ENCODE assay signal across 8 cellular contexts in the genomic region with DNA sequence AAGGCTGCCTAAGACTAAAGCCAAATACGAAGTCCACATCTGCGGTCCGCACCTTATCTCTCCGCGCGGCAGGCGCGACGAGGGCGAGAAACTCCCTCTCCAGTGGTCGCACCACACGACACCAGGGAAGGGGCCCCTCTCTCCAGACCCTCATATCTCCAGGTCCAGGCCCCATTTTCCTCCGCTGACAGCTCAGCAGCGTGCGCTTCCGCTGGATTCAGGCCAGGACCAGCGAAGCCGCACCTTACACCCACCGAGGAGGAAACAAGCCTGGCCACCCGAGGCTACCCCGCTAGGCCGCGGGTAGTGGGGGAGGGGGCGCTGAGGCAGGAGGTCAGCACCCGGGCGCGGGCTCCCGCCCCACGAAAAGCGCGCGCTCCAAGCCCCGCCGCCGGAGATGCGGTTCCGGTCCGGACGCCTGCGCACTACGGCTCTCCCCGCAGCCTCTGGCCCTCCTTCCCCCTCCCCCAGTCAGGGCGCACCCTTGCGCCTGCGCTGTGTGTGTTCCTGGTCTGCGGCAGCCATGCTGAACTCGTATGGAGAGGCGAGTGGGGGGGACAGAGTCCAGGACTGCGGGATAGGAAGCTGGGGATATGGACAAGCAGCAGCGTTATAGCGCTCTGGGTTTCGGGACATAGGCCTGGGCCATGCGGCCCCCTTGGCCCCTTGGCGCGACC. TPM values are rescaled to one million over a fixed set of nuclear protein-coding genes. Genes with fewer than 3 reads are reported as not detected.
A peak's percentile ranks its signal among the peaks of the same experiment; 100 is the strongest.
DNase-seq lines count a peak whose midpoint lies in the region; ATAC-seq and TF ChIP-seq lines count a peak whose summit lies in the region.

A gene (plus strand): TSS at position 502 of the 677 bp plus-strand sequence. CDS start 4,305 bp downstream, outside the sequence.

- TF ChIP-seq CTCF in kidney epithelial cell (IDR thresholded peaks at IDR 0.05; ENCODE audit: insufficient read depth, low read length, poor library complexity, severe bottlenecking) = no peak

- H3K4me3 ChIP-seq in kidney epithelial cell (ENCODE audit: low read depth, low read length) = peak within 1 kb of the TSS; percentile 64

- DNase-seq in A172 (ENCODE audit: low spot score) (peak; percentile 89), NCI-H460 (ENCODE audit: extremely low read depth, low read depth) (peak; percentile 95), cerebellum (ENCODE audit: low spot score) (peak; percentile 93), kidney epithelial cell (ENCODE audit: low read depth) (peak; percentile 69)
- peak; percentile 90 to 95 for DNase-seq in activated CD4-positive, alpha-beta T cell treated with anti-CD3 and anti-CD28 coated beads for 24 hours (ENCODE audit: low read depth in 2 of 2)
- DNase-seq in stimulated activated CD4-positive, alpha-beta T cell treated with anti-CD3 and anti-CD28 coated beads, Interleukin-15, amount 100 ng/mL, for 24 hours = peak; percentile 97

- H3K27me3 ChIP-seq in kidney epithelial cell (ENCODE audit: control insufficient read depth, insufficient read depth, low read length) = no peaks in the 10 kb centered on the region

- ATAC-seq in GM18867 (IDR thresholded peaks at IDR 0.05; ENCODE audit: unreplicated experiment) (peak; percentile 32), HG03280 (IDR thresholded peaks at IDR 0.05; ENCODE audit: unreplicated experiment) (peak; percentile 38)

- H3K36me3 ChIP-seq in kidney epithelial cell (ENCODE audit: control insufficient read depth, insufficient read depth, low read length) = peaks cover 5% of the 10 kb centered on the region

RNA-seq across cellular contexts. Expression of the gene that starts here (rescaled TPM):
- 73.9 and 106 TPM in 2 replicates for total RNA-seq in A172 (2014; rRNA removed; shearing (Covaris generic))
- total RNA-seq in NCI-H460 (2014; rRNA removed; shearing (Covaris generic)) = 132 and 133 TPM in 2 replicates
- polyA plus RNA-seq in NCI-H460 (2014; cell fraction: nucleus; rRNA removed) = 184 and 248 TPM in 2 replicates
- total RNA-seq in cerebellum = 77.4 TPM
- 191 and 206 TPM in 2 replicates for total RNA-seq in kidney epithelial cell

Comparison
In these comparisons a context has a peak if more than half of its experiments do, and no peak if none do; other contexts are left out.
1. Peak in every context shown above with its lines: DNase-seq, ATAC-seq and H3K4me3 ChIP-seq.